In the genomic region with DNA sequence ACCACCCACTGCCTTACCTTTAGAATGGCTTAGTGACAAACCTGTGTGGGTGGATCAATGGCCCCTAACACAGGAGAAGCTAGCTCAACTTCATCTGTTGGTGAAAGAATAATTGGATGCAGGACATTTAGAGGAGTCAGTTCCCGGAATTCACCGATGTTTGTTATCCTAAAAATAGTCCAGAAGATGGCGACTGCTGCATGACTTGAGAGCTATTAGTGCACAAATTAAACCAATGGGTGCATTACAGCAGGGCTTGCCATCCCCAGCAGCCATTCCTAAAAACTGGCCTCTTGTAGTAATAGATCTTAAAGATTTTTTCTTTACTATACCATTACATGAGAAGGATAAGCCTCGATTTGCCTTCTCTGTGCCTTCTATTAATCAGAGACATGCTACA, we compare ENCODE assay signal across 1 cellular context.
TF ChIP-seq lines count a peak whose summit lies in the region.

No MANE protein-coding gene starts in this region.

TF ChIP-seq in SK-N-SH treated with all-trans-retinoic acid at 6 μM for 48 hours, 23 proteins besides CTCF, POLR2A, EP300 and RAD21 (continued from another document):
- TF ChIP-seq, protein P1, sequence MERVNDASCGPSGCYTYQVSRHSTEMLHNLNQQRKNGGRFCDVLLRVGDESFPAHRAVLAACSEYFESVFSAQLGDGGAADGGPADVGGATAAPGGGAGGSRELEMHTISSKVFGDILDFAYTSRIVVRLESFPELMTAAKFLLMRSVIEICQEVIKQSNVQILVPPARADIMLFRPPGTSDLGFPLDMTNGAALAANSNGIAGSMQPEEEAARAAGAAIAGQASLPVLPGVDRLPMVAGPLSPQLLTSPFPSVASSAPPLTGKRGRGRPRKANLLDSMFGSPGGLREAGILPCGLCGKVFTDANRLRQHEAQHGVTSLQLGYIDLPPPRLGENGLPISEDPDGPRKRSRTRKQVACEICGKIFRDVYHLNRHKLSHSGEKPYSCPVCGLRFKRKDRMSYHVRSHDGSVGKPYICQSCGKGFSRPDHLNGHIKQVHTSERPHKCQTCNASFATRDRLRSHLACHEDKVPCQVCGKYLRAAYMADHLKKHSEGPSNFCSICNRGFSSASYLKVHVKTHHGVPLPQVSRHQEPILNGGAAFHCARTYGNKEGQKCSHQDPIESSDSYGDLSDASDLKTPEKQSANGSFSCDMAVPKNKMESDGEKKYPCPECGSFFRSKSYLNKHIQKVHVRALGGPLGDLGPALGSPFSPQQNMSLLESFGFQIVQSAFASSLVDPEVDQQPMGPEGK (CRISPR knock-in tag; IDR thresholded peaks at IDR 0.05; ENCODE audit: borderline replicate concordance): no peak
- TF ChIP-seq OSR1 (CRISPR knock-in tag; IDR thresholded peaks at IDR 0.05) (no peak), ESRRG (CRISPR knock-in tag; IDR thresholded peaks at IDR 0.05) (no peak), BACH2 (CRISPR knock-in tag; IDR thresholded peaks at IDR 0.05; ENCODE audit: borderline replicate concordance) (no peak), ZC3H10 (CRISPR knock-in tag; IDR thresholded peaks at IDR 0.05) (no peak), GLIS3 (CRISPR knock-in tag; IDR thresholded peaks at IDR 0.05) (no peak), PPARA (CRISPR knock-in tag; IDR thresholded peaks at IDR 0.05; ENCODE audit: borderline replicate concordance) (no peak), ZNF70 (CRISPR knock-in tag; IDR thresholded peaks at IDR 0.05) (no peak), ZNF8 (CRISPR knock-in tag; IDR thresholded peaks at IDR 0.05) (no peak), SNAI2 (CRISPR knock-in tag; IDR thresholded peaks at IDR 0.05) (no peak), CSDC2 (CRISPR knock-in tag; IDR thresholded peaks at IDR 0.05) (no peak), TCF4 (CRISPR knock-in tag; IDR thresholded peaks at IDR 0.05; ENCODE audit: borderline replicate concordance) (no peak), ZNF565 (CRISPR knock-in tag; conservative IDR thresholded peaks at IDR 0.05; ENCODE audit: low read depth) (no peak), TOX (CRISPR knock-in tag; IDR thresholded peaks at IDR 0.05; ENCODE audit: borderline replicate concordance) (no peak)
- TF ChIP-seq, protein P2, sequence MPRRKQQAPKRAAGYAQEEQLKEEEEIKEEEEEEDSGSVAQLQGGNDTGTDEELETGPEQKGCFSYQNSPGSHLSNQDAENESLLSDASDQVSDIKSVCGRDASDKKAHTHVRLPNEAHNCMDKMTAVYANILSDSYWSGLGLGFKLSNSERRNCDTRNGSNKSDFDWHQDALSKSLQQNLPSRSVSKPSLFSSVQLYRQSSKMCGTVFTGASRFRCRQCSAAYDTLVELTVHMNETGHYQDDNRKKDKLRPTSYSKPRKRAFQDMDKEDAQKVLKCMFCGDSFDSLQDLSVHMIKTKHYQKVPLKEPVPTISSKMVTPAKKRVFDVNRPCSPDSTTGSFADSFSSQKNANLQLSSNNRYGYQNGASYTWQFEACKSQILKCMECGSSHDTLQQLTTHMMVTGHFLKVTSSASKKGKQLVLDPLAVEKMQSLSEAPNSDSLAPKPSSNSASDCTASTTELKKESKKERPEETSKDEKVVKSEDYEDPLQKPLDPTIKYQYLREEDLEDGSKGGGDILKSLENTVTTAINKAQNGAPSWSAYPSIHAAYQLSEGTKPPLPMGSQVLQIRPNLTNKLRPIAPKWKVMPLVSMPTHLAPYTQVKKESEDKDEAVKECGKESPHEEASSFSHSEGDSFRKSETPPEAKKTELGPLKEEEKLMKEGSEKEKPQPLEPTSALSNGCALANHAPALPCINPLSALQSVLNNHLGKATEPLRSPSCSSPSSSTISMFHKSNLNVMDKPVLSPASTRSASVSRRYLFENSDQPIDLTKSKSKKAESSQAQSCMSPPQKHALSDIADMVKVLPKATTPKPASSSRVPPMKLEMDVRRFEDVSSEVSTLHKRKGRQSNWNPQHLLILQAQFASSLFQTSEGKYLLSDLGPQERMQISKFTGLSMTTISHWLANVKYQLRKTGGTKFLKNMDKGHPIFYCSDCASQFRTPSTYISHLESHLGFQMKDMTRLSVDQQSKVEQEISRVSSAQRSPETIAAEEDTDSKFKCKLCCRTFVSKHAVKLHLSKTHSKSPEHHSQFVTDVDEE (CRISPR knock-in tag; IDR thresholded peaks at IDR 0.05): no peak
- TF ChIP-seq, protein P3, sequence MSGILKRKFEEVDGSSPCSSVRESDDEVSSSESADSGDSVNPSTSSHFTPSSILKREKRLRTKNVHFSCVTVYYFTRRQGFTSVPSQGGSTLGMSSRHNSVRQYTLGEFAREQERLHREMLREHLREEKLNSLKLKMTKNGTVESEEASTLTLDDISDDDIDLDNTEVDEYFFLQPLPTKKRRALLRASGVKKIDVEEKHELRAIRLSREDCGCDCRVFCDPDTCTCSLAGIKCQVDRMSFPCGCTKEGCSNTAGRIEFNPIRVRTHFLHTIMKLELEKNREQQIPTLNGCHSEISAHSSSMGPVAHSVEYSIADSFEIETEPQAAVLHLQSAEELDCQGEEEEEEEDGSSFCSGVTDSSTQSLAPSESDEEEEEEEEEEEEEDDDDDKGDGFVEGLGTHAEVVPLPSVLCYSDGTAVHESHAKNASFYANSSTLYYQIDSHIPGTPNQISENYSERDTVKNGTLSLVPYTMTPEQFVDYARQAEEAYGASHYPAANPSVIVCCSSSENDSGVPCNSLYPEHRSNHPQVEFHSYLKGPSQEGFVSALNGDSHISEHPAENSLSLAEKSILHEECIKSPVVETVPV (CRISPR knock-in tag; IDR thresholded peaks at IDR 0.05): no peak
- TF ChIP-seq, protein P4, sequence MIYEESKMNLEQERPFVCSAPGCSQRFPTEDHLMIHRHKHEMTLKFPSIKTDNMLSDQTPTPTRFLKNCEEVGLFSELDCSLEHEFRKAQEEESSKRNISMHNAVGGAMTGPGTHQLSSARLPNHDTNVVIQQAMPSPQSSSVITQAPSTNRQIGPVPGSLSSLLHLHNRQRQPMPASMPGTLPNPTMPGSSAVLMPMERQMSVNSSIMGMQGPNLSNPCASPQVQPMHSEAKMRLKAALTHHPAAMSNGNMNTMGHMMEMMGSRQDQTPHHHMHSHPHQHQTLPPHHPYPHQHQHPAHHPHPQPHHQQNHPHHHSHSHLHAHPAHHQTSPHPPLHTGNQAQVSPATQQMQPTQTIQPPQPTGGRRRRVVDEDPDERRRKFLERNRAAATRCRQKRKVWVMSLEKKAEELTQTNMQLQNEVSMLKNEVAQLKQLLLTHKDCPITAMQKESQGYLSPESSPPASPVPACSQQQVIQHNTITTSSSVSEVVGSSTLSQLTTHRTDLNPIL (CRISPR knock-in tag; IDR thresholded peaks at IDR 0.05; ENCODE audit: low read depth): no peak
- TF ChIP-seq, protein P5, sequence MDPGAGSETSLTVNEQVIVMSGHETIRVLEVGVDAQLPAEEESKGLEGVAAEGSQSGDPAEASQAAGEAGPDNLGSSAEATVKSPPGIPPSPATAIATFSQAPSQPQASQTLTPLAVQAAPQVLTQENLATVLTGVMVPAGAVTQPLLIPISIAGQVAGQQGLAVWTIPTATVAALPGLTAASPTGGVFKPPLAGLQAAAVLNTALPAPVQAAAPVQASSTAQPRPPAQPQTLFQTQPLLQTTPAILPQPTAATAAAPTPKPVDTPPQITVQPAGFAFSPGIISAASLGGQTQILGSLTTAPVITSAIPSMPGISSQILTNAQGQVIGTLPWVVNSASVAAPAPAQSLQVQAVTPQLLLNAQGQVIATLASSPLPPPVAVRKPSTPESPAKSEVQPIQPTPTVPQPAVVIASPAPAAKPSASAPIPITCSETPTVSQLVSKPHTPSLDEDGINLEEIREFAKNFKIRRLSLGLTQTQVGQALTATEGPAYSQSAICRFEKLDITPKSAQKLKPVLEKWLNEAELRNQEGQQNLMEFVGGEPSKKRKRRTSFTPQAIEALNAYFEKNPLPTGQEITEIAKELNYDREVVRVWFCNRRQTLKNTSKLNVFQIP (CRISPR knock-in tag; IDR thresholded peaks at IDR 0.05; ENCODE audit: borderline replicate concordance, low read depth): no peak
